14 cellular contexts compared by ENCODE assay signal in genomic region chr22:21443735-21444421, GRCh38. TPM values are rescaled to one million over a fixed set of nuclear protein-coding genes. Genes with fewer than 3 reads are reported as not detected.
DNase-seq lines count a peak whose midpoint lies in the region; ATAC-seq and TF ChIP-seq lines count a peak whose summit lies in the region.
"Had no signal": no experiment of that assay in that cellular context is flagged by ENCODE, and none has a peak within 500 bp of the region (broad histone marks: within the 10 kb centered on the region; RNA-seq: fewer than 3 reads in every experiment).

No MANE protein-coding gene starts in this region.

- peak; percentile 3 for DNase-seq in activated T-cell treated with anti-CD3 and anti-CD28 coated beads, Interleukin-2, amount 50 U/mL, for 4 hours
- DNase-seq in activated T-cell treated with anti-CD3 and anti-CD28 coated beads for 4 hours (no peak), endothelial cell (ENCODE audit: low spot score) (peak; percentile 1), mucosa of descending colon (peak in 2 of 3 donors; percentile 23 to 31), upper lobe of left lung (peak; percentile 15 to 61), occipital lobe (lab: John Stamatoyannopoulos, UW) (no peak), NCI-H526 treated with DMSO at 0.1 percent for 48 hours (lab: John Stamatoyannopoulos, UW) (no peak)
- DNase-seq: central memory CD4-positive, alpha-beta T cell; immature natural killer cell; NCI-H1694 treated with DMSO at 0.1 percent for 48 hours; NCI-H510A treated with DMSO at 0.1 percent for 48 hours; stimulated activated CD4-positive, alpha-beta T cell treated with anti-CD3 and anti-CD28 coated beads, Interleukin-15, amount 100 ng/mL, for 24 hours had no signal

- peaks cover 7% of the 10 kb centered on the region for H3K36me3 ChIP-seq in mucosa of descending colon (ENCODE audit: low read depth)
- peaks cover 0 to 38% (median 32%) of the 10 kb centered on the region in 4 donors for H3K36me3 ChIP-seq in upper lobe of left lung

- 89 to 93% methylated on average over 12 to 16 of the region's 16 CpGs for WGBS in upper lobe of left lung, 2 donors

- TF ChIP-seq POLR2A in upper lobe of left lung (IDR thresholded peaks at IDR 0.05), result no peak

- intact Hi-C loops in mucosa of descending colon (cut with DNase I, micrococcal nuclease), result no loop called here

- no peaks in the 10 kb centered on the region for H3K4me1 Mint-ChIP-seq in activated T-cell treated with anti-CD3 and anti-CD28 coated beads, Interleukin-2, amount 50 U/mL, for 4 hours (ENCODE audit: low read depth)
- H3K4me1 Mint-ChIP-seq in endothelial cell (ENCODE audit: unreplicated experiment), result no peaks in the 10 kb centered on the region
- no peaks in the 10 kb centered on the region for H3K4me1 Mint-ChIP-seq in activated T-helper 17 cell treated with anti-CD3 and anti-CD28 coated beads, Interleukin-2, amount 50 U/mL, for 72 hours
- H3K4me1 Mint-ChIP-seq: immature natural killer cell had no signal

- H3K27ac Mint-ChIP-seq in endothelial cell (ENCODE audit: unreplicated experiment), result no peak overlapping the region
- no peak overlapping the region for H3K27ac Mint-ChIP-seq in activated T-helper 17 cell treated with anti-CD3 and anti-CD28 coated beads, Interleukin-2, amount 50 U/mL, for 72 hours
- H3K27ac Mint-ChIP-seq: immature natural killer cell had no signal

- no peak overlapping the region for H3K27ac ChIP-seq in upper lobe of left lung
- H3K27ac ChIP-seq: parathyroid adenoma had no signal

- no peak for TF ChIP-seq EP300 in upper lobe of left lung (IDR thresholded peaks at IDR 0.05)

- ATAC-seq in activated T-cell treated with anti-CD3 and anti-CD28 coated beads, Interleukin-2, amount 50 U/mL, for 4 hours, result no peak
- no peak for ATAC-seq in mucosa of descending colon
- no peak for ATAC-seq in upper lobe of left lung (ENCODE audit: low FRiP score in 2 of 2)
- no peak for ATAC-seq in activated T-helper 17 cell treated with anti-CD3 and anti-CD28 coated beads, Interleukin-2, amount 50 U/mL, for 72 hours (replicated peaks)

- TF ChIP-seq CTCF in endothelial cell (IDR thresholded peaks at IDR 0.05; ENCODE audit: unreplicated experiment) (no peak), mucosa of descending colon (IDR thresholded peaks at IDR 0.05) (no peak), upper lobe of left lung (IDR thresholded peaks at IDR 0.05) (no peak)

- no peaks in the 10 kb centered on the region for H3K27me3 ChIP-seq in upper lobe of left lung

- H3K4me3 ChIP-seq in mucosa of descending colon (no peak overlapping the region), upper lobe of left lung (no peak overlapping the region)

- peaks cover 5% of the 10 kb centered on the region for H3K36me3 Mint-ChIP-seq in activated T-cell treated with anti-CD3 and anti-CD28 coated beads, Interleukin-2, amount 50 U/mL, for 4 hours (ENCODE audit: insufficient read depth)
- H3K36me3 Mint-ChIP-seq in endothelial cell (ENCODE audit: low read depth, unreplicated experiment), result peaks cover 4% of the 10 kb centered on the region
- H3K36me3 Mint-ChIP-seq in activated T-helper 17 cell treated with anti-CD3 and anti-CD28 coated beads, Interleukin-2, amount 50 U/mL, for 72 hours (ENCODE audit: low read depth), result no peaks in the 10 kb centered on the region
- H3K36me3 Mint-ChIP-seq: immature natural killer cell had no signal

- H3K27me3 Mint-ChIP-seq in activated T-cell treated with anti-CD3 and anti-CD28 coated beads, Interleukin-2, amount 50 U/mL, for 4 hours (ENCODE audit: low read depth), result no peaks in the 10 kb centered on the region
- no peaks in the 10 kb centered on the region for H3K27me3 Mint-ChIP-seq in endothelial cell (ENCODE audit: unreplicated experiment)
- no peaks in the 10 kb centered on the region for H3K27me3 Mint-ChIP-seq in activated T-helper 17 cell treated with anti-CD3 and anti-CD28 coated beads, Interleukin-2, amount 50 U/mL, for 72 hours

- no peak overlapping the region for H3K4me3 Mint-ChIP-seq in activated T-cell treated with anti-CD3 and anti-CD28 coated beads, Interleukin-2, amount 50 U/mL, for 4 hours
- H3K4me3 Mint-ChIP-seq in endothelial cell (ENCODE audit: unreplicated experiment), result no peak overlapping the region
- H3K4me3 Mint-ChIP-seq in activated T-helper 17 cell treated with anti-CD3 and anti-CD28 coated beads, Interleukin-2, amount 50 U/mL, for 72 hours, result no peak overlapping the region
- H3K4me3 Mint-ChIP-seq: immature natural killer cell had no signal

- no peaks in the 10 kb centered on the region for H3K9me3 Mint-ChIP-seq in activated T-cell treated with anti-CD3 and anti-CD28 coated beads, Interleukin-2, amount 50 U/mL, for 4 hours
- H3K9me3 Mint-ChIP-seq in endothelial cell (ENCODE audit: unreplicated experiment), result no peaks in the 10 kb centered on the region
- H3K9me3 Mint-ChIP-seq in activated T-helper 17 cell treated with anti-CD3 and anti-CD28 coated beads, Interleukin-2, amount 50 U/mL, for 72 hours, result no peaks in the 10 kb centered on the region
- H3K9me3 Mint-ChIP-seq: immature natural killer cell had no signal

- H3K9me3 ChIP-seq in mucosa of descending colon (no peaks in the 10 kb centered on the region), upper lobe of left lung (no peaks in the 10 kb centered on the region)

- H3K4me1 ChIP-seq in mucosa of descending colon (ENCODE audit: low read depth) (no peaks in the 10 kb centered on the region), upper lobe of left lung (no peaks in the 10 kb centered on the region)
- H3K4me1 ChIP-seq: parathyroid adenoma had no signal

RNA-seq across cellular contexts. Expression of gene TMEM191C, which starts 23.3 kb away (rescaled TPM):
- total RNA-seq in activated T-cell treated with anti-CD3 and anti-CD28 coated beads, Interleukin-2, amount 50 U/mL, for 4 hours, result under 1 TPM; 0.23 to 0.87 (median 0.53) TPM
- total RNA-seq in endothelial cell (ENCODE audit: unreplicated experiment), result 0.92 TPM
- total RNA-seq in mucosa of descending colon, result 1 to 10 TPM; 1.3 to 2.9 (median 2.1) TPM
- total RNA-seq in upper lobe of left lung, result 1 to 10 TPM in 5 of 6 donors, under 1 TPM in 1; 1.00 to 2.9 (median 1.5) TPM
- total RNA-seq in occipital lobe, result 4.4 TPM
- 1 to 10 TPM in 1 of 2 donors, under 1 TPM in 1; 0.82 to 5.2 TPM for total RNA-seq in activated T-helper 17 cell treated with anti-CD3 and anti-CD28 coated beads, Interleukin-2, amount 50 U/mL, for 72 hours

RNA-seq across cellular contexts. Expression of gene HIC2, which starts 26.7 kb away (rescaled TPM):
- 1 to 10 TPM; 8.1 to 8.8 (median 8.2) TPM for total RNA-seq in activated T-cell treated with anti-CD3 and anti-CD28 coated beads, Interleukin-2, amount 50 U/mL, for 4 hours
- total RNA-seq in endothelial cell (ENCODE audit: unreplicated experiment), result 23.5 TPM
- 1 to 10 TPM; 6.0 to 6.2 (median 6.0) TPM for total RNA-seq in mucosa of descending colon
- total RNA-seq in upper lobe of left lung, result 10 to 100 TPM in 1 of 6 donors, 1 to 10 TPM in 5; 4.4 to 11.5 (median 5.7) TPM
- total RNA-seq in occipital lobe, result 8.9 TPM
- 1 to 10 TPM; 4.8 to 6.2 TPM for total RNA-seq in activated T-helper 17 cell treated with anti-CD3 and anti-CD28 coated beads, Interleukin-2, amount 50 U/mL, for 72 hours

Comparison
In these comparisons a context has a peak if more than half of its experiments do, and no peak if none do; other contexts are left out.
1. DNase-seq: peak in activated T-cell treated with anti-CD3 and anti-CD28 coated beads, Interleukin-2, amount 50 U/mL, for 4 hours (single experiment), endothelial cell (single experiment), mucosa of descending colon (2 of 3) and upper lobe of left lung (2 of 2); none in activated T-cell treated with anti-CD3 and anti-CD28 coated beads for 4 hours (single experiment), occipital lobe (single experiment) and NCI-H526 treated with DMSO at 0.1 percent for 48 hours (single experiment).